In the genomic region with DNA sequence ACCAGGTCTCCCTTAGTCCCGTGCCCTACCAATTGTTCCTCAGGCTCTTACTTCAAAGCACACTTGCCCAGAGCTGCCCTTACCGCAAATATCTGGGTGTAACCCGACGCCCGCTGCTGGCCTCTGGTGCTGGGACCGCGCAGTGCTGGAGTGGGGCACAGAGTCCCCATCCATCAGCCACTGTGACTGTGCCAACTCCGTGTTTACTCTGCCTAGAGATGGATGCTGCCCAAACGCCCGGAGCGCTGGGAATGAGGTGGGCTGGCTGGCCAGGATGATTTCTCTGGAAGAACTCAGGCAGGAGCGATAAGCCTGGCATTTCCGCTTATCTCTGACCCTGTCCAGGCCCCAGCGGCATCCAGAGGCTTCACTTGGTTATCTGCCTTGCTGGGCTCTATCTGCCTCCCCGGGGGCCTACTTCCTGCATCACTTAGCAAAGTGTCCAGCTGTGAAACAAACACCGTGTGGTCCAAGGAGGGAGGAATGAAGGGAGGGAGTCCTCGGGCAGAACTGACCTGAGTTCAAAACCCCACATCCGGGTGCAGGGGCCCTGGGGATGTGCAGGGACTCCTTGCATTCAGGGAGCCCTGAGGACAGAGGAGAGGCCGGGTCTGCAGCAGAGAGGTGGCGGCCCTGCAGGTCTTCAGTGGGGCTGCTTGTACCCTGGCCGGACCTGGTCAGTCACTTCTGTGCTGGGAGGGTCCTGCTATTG, we compare ENCODE assay signal across 14 cellular contexts. TPM values are rescaled to one million over a fixed set of nuclear protein-coding genes. Genes with fewer than 3 reads are reported as not detected.
A peak's percentile ranks its signal among the peaks of the same experiment; 100 is the strongest.
DNase-seq lines count a peak whose midpoint lies in the region; ATAC-seq and TF ChIP-seq lines count a peak whose summit lies in the region.
"Had no signal": no experiment of that assay in that cellular context is flagged by ENCODE, and none has a peak within 500 bp of the region (broad histone marks: within the 10 kb centered on the region; RNA-seq: fewer than 3 reads in every experiment).

No MANE protein-coding gene starts in this region.

- 28% methylated on average over 14 of the region's 21 CpGs for WGBS in right lobe of liver (ENCODE audit: insufficient coverage, low coverage, low lambda C conversion rate, missing lambda C conversion rate)

- CTCF ChIA-PET in WTC11 (lab: Charles Lee), result interaction anchor here (1.4 kb wide), 1 partner anchor 84 kb away, joined by 4 read pairs; no protein-coding TSS in a partner anchor

- no peak for TF ChIP-seq CTCF in WTC11 (IDR thresholded peaks at IDR 0.05)
- TF ChIP-seq CTCF in right lobe of liver (IDR thresholded peaks at IDR 0.05), result no peak

- intact Hi-C loops in right lobe of liver (cut with DNase I), result no loop called here

- POLR2A ChIA-PET in WTC11 (lab: Charles Lee), result no interaction called here

- no peaks in the 10 kb centered on the region for H3K36me3 ChIP-seq in right lobe of liver
- H3K36me3 ChIP-seq: transverse colon had no signal

- DNase-seq in AG20443 (ENCODE audit: low spot score), result peak; percentile 23
- DNase-seq in NCI-H1092 treated with DMSO at 0.1 percent for 48 hours (lab: John Stamatoyannopoulos, UW), result peak; percentile 72
- DNase-seq in WTC11 (ENCODE audit: low spot score), result no peak
- DNase-seq in right lobe of liver, result no peak
- DNase-seq in effector CD8-positive, alpha-beta T cell (lab: John Stamatoyannopoulos, UW), result no peak
- DNase-seq in ACHN, result no peak
- DNase-seq in amniotic stem cell (lab: John Stamatoyannopoulos, UW), result no peak
- DNase-seq in stimulated activated CD4-positive, alpha-beta T cell treated with anti-CD3 and anti-CD28 coated beads, Interleukin-4, amount 100 ng/mL, for 24 hours, result no peak
- DNase-seq: activated CD4-positive, alpha-beta memory T cell treated with anti-CD3 and anti-CD28 coated beads, Interleukin-2, amount 10 ng/mL, durations not matched to agents 7 days and 5 days; amygdala; NCI-H187 treated with DMSO at 0.1 percent for 48 hours; transverse colon had no signal

- no peaks in the 10 kb centered on the region for H3K27me3 ChIP-seq in right lobe of liver
- H3K27me3 ChIP-seq: transverse colon had no signal

- H3K27me3 Mint-ChIP-seq in WTC11 (ENCODE audit: low read depth), result no peaks in the 10 kb centered on the region

- H3K4me3 Mint-ChIP-seq in WTC11, result no peak overlapping the region
- H3K4me3 Mint-ChIP-seq: activated CD4-positive, alpha-beta memory T cell treated with anti-CD3 and anti-CD28 coated beads, Interleukin-2, amount 10 ng/mL, durations not matched to agents 7 days and 5 days had no signal

- no peak overlapping the region for H3K4me3 ChIP-seq in right lobe of liver
- H3K4me3 ChIP-seq: SK-N-MC, transverse colon had no signal

- no peaks in the 10 kb centered on the region for H3K4me1 ChIP-seq in right lobe of liver
- H3K4me1 ChIP-seq: transverse colon had no signal

- no peak overlapping the region for H3K27ac Mint-ChIP-seq in WTC11
- H3K27ac Mint-ChIP-seq: activated CD4-positive, alpha-beta memory T cell treated with anti-CD3 and anti-CD28 coated beads, Interleukin-2, amount 10 ng/mL, durations not matched to agents 7 days and 5 days had no signal

- peak; percentile 64 for ATAC-seq in WTC11
- peak; percentile 45 to 55 (median 53) for ATAC-seq in right lobe of liver

- no peak for TF ChIP-seq POLR2A in right lobe of liver (IDR thresholded peaks at IDR 0.05)

- H3K27ac ChIP-seq in right lobe of liver, result no peak overlapping the region
- H3K27ac ChIP-seq: C4-2B, SK-N-MC, transverse colon had no signal

- H3K36me3 Mint-ChIP-seq in WTC11, result no peaks in the 10 kb centered on the region

- H3K9me3 Mint-ChIP-seq in WTC11, result no peaks in the 10 kb centered on the region
- H3K9me3 Mint-ChIP-seq: activated CD4-positive, alpha-beta memory T cell treated with anti-CD3 and anti-CD28 coated beads, Interleukin-2, amount 10 ng/mL, durations not matched to agents 7 days and 5 days had no signal

- H3K4me1 Mint-ChIP-seq in WTC11, result peaks cover 15% of the 10 kb centered on the region

- in situ Hi-C loops in ACHN (cut with HindIII; ENCODE audit: low pct_ligation_motif_present, low pct_unique_long_range_greater_than_20kb, low sequenced_read_pairs), result no loop called here

- H3K9me3 ChIP-seq in right lobe of liver, result no peaks in the 10 kb centered on the region
- H3K9me3 ChIP-seq: transverse colon had no signal

TF ChIP-seq in WTC11, 78 proteins besides CTCF, POLR2A, EP300 and RAD21:
- TF ChIP-seq ATF1 (CRISPR knock-in tag; IDR thresholded peaks at IDR 0.05) (no peak), ZNF317 (CRISPR knock-in tag; IDR thresholded peaks at IDR 0.05; ENCODE audit: borderline replicate concordance, low read depth) (no peak), ZNF423 (CRISPR knock-in tag; IDR thresholded peaks at IDR 0.05) (peak; percentile 17; the same call in 1 of the 2 replicates)

RNA-seq across cellular contexts. Expression of a gene that starts 9.4 kb away (rescaled TPM):
- total RNA-seq in WTC11 (2021) (0.30 to 0.79 TPM (median 0.41 TPM) in 3 replicates), right lobe of liver (under 1 TPM; 0.06 to 0.44 (median 0.23) TPM)
- total RNA-seq: transverse colon had no signal

Comparison
In these comparisons a context has a peak if more than half of its experiments do, and no peak if none do; other contexts are left out.
1. DNase-seq: peak in AG20443 (single experiment) and NCI-H1092 treated with DMSO at 0.1 percent for 48 hours (single experiment); none in WTC11 (single experiment), right lobe of liver (0 of 3), effector CD8-positive, alpha-beta T cell (single experiment), ACHN (single experiment), amniotic stem cell (single experiment) and stimulated activated CD4-positive, alpha-beta T cell treated with anti-CD3 and anti-CD28 coated beads, Interleukin-4, amount 100 ng/mL, for 24 hours (single experiment).